Comparison of ENCODE assay signal across 7 cellular contexts in the genomic region with DNA sequence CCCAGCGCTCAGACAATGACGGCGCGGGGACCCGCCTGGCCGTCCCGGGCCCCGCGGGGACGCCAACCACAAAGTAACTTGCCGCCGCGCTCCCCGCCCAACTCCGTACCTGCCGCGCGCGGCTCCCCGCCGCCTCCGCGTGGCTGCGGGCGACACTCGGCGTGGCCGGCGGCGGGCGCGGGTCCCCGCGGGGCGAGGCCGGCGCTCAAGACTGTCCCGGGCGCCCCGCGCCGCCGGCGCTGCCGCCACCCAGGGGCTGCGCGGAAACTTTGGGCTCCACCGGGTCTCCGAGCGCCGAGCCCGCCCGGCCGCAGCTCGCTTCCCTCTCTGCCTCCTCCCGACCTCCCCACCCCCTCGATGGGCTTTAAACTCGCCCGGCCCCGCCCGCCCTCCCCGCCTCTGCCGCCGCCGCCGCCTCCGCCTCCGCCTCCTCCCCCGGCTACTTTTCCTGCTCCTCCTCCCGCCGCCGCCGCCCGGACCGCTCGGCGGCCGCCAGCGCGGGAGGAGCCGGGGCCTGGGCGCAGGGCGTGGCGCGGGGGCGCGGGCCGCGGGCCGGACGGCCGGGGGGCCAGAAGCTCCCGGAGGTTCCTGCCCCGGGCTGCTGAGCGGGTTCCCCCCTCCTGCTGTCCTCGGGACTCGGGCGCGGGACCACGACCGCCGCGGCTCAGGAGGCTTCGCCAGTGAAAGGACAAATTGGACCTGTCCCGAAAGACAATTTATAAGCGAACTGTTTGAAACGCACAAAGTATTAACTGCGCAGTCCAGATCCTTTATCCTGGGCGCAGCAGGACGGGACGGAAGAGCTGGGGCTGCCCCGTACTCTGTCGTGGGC. TPM values are rescaled to one million over a fixed set of nuclear protein-coding genes. Genes with fewer than 3 reads are reported as not detected.
DNase-seq lines count a peak whose midpoint lies in the region; FAIRE-seq and TF ChIP-seq lines count a peak whose summit lies in the region.

No MANE protein-coding gene starts in this region.

- H3K27me3 ChIP-seq in osteoblast (ENCODE audit: insufficient read depth, low read length) (no peaks in the 10 kb centered on the region), A673 (replicated peaks; ENCODE audit: insufficient read depth, low read depth, low read length, poor library complexity) (peaks cover 3% of the 10 kb centered on the region)

- H3K27ac ChIP-seq in osteoblast (ENCODE audit: low read depth, low read length) (peak overlapping the region; percentile 14), A673 (ENCODE audit: low read depth, low read length, poor library complexity, severe bottlenecking) (no peak overlapping the region)

- peaks cover 19% of the 10 kb centered on the region for H3K4me1 Mint-ChIP-seq in activated naive CD4-positive, alpha-beta T cell treated with anti-CD3 and anti-CD28 coated beads, Interleukin-2, amount 10 ng/mL, durations not matched to agents 7 days and 5 days
- peaks cover 15% of the 10 kb centered on the region for H3K4me1 Mint-ChIP-seq in glutamatergic neuron (ENCODE audit: low read depth, unreplicated experiment)

- peaks cover 2% of the 10 kb centered on the region for H3K9me3 Mint-ChIP-seq in activated naive CD4-positive, alpha-beta T cell treated with anti-CD3 and anti-CD28 coated beads, Interleukin-2, amount 10 ng/mL, durations not matched to agents 7 days and 5 days
- peaks cover 11% of the 10 kb centered on the region for H3K9me3 Mint-ChIP-seq in glutamatergic neuron (ENCODE audit: unreplicated experiment)

- CTCF ChIA-PET in activated naive CD4-positive, alpha-beta T cell treated with anti-CD3 and anti-CD28 coated beads, Interleukin-2, amount 10 ng/mL, durations not matched to agents 7 days and 5 days (lab: Charles Lee): no interaction called here
- CTCF ChIA-PET in A673 (lab: Charles Lee): no interaction called here

- H3K4me3 ChIP-seq in osteoblast (ENCODE audit: insufficient read depth, low read length): peak overlapping the region; percentile 81
- H3K4me3 ChIP-seq in A673 (ENCODE audit: low read depth, low read length, poor library complexity, severe bottlenecking): no peak overlapping the region

- H3K36me3 Mint-ChIP-seq in activated naive CD4-positive, alpha-beta T cell treated with anti-CD3 and anti-CD28 coated beads, Interleukin-2, amount 10 ng/mL, durations not matched to agents 7 days and 5 days: no peaks in the 10 kb centered on the region
- H3K36me3 Mint-ChIP-seq in glutamatergic neuron (ENCODE audit: unreplicated experiment): no peaks in the 10 kb centered on the region

- H3K4me3 Mint-ChIP-seq in activated naive CD4-positive, alpha-beta T cell treated with anti-CD3 and anti-CD28 coated beads, Interleukin-2, amount 10 ng/mL, durations not matched to agents 7 days and 5 days: peak overlapping the region; percentile 54
- H3K4me3 Mint-ChIP-seq in glutamatergic neuron (ENCODE audit: unreplicated experiment): peak overlapping the region; percentile 74

- H4K20me1 ChIP-seq in osteoblast (ENCODE audit: insufficient read depth, low read length): peaks cover 22% of the 10 kb centered on the region

- TF ChIP-seq CTCF in glutamatergic neuron (IDR thresholded peaks at IDR 0.05; ENCODE audit: partially characterized antibody, unreplicated experiment) (no peak), osteoblast (IDR thresholded peaks at IDR 0.05; ENCODE audit: extremely low read depth, low read depth, low read length) (no peak), A673 (conservative IDR thresholded peaks at IDR 0.05; ENCODE audit: low read depth, low read length) (no peak)

- POLR2A ChIA-PET in A673 (lab: Charles Lee; ENCODE audit: low non-redundant PET): no interaction called here

- BruUV-seq in A673 (replicated peaks; lab: Mats Ljungman, UMichigan): no TSS peak

- no peaks in the 10 kb centered on the region for H3K36me3 ChIP-seq in osteoblast (ENCODE audit: insufficient read depth, low read length)
- H3K36me3 ChIP-seq in A673 (ENCODE audit: insufficient read depth, low read length, poor library complexity, severe bottlenecking): no peaks in the 10 kb centered on the region

- H3K79me2 ChIP-seq in osteoblast (ENCODE audit: insufficient read depth, low read length): peaks cover 40% of the 10 kb centered on the region

- peak overlapping the region; percentile 75 for H2AFZ ChIP-seq in osteoblast (ENCODE audit: low read length)

- peaks cover 83% of the 10 kb centered on the region for H3K27me3 Mint-ChIP-seq in activated naive CD4-positive, alpha-beta T cell treated with anti-CD3 and anti-CD28 coated beads, Interleukin-2, amount 10 ng/mL, durations not matched to agents 7 days and 5 days
- H3K27me3 Mint-ChIP-seq in glutamatergic neuron (ENCODE audit: unreplicated experiment): peaks cover 3% of the 10 kb centered on the region

- intact Hi-C loops in A673 (cut with micrococcal nuclease; ENCODE audit: unreplicated experiment): no loop called here

- peaks cover 2% of the 10 kb centered on the region for H3K9me3 ChIP-seq in osteoblast (ENCODE audit: low read depth, low read length)
- H3K9me3 ChIP-seq in A673 (ENCODE audit: low read depth, low read length, poor library complexity, severe bottlenecking): peaks cover 11% of the 10 kb centered on the region

- peak overlapping the region; percentile 70 for H3K4me2 ChIP-seq in osteoblast (ENCODE audit: insufficient read depth, low read length)

- H3K4me1 ChIP-seq in osteoblast (ENCODE audit: insufficient read depth, low read length): peaks cover 12% of the 10 kb centered on the region
- no peaks in the 10 kb centered on the region for H3K4me1 ChIP-seq in A673 (ENCODE audit: insufficient read depth, low read length, poor library complexity, severe bottlenecking)

- H3K27ac Mint-ChIP-seq in activated naive CD4-positive, alpha-beta T cell treated with anti-CD3 and anti-CD28 coated beads, Interleukin-2, amount 10 ng/mL, durations not matched to agents 7 days and 5 days: no peak overlapping the region
- H3K27ac Mint-ChIP-seq in glutamatergic neuron (ENCODE audit: unreplicated experiment): no peak overlapping the region

- FAIRE-seq in H54 (lab: Jason Lieb, UNC): no peak

- DNase-seq in H54 (ENCODE audit: insufficient read length, low spot score) (peak; percentile 96), NOMO-1 treated with dmso at 0.1 percent for 144 hours (lab: John Stamatoyannopoulos, UW; ENCODE audit: unreplicated experiment) (peak; percentile 42), glutamatergic neuron (peak; percentile 70), osteoblast (ENCODE audit: insufficient read length, low spot score, missing footprints) (peak; percentile 98), A673 (ENCODE audit: low spot score) (no peak), NCI-H524 treated with DMSO at 0.1 percent for 48 hours (lab: John Stamatoyannopoulos, UW) (no peak)
- peak; percentile 63 for DNase-seq in activated naive CD4-positive, alpha-beta T cell treated with anti-CD3 and anti-CD28 coated beads, Interleukin-2, amount 10 ng/mL, durations not matched to agents 7 days and 5 days

- TF ChIP-seq POLR2A in H54 (IDR thresholded peaks at IDR 0.05; ENCODE audit: low read depth, low read length): peak; percentile 50

RNA-seq across cellular contexts. Expression of a gene that starts 10.6 kb away (rescaled TPM):
- total RNA-seq in glutamatergic neuron (ENCODE audit: unreplicated experiment) (182 TPM), osteoblast (62.6 and 69.5 TPM in 2 replicates), A673 (2021) (0.41 TPM in 1 of 2 replicates, not detected in the other)

Comparison
In these comparisons a context has a peak if more than half of its experiments do, and no peak if none do; other contexts are left out.
1. DNase-seq: peak in H54 (single experiment), NOMO-1 treated with dmso at 0.1 percent for 144 hours (single experiment), activated naive CD4-positive, alpha-beta T cell treated with anti-CD3 and anti-CD28 coated beads, Interleukin-2, amount 10 ng/mL, durations not matched to agents 7 days and 5 days (single experiment), glutamatergic neuron (single experiment) and osteoblast (single experiment); none in A673 (single experiment) and NCI-H524 treated with DMSO at 0.1 percent for 48 hours (single experiment).
2. RNA of a gene that starts 10.6 kb away (total RNA-seq): 182 TPM in glutamatergic neuron (single experiment) and 62.6 to 69.5 TPM in osteoblast; 0.41 TPM in A673; every median in the first group is over 10 times any median in the second.